In genomic region chr19:19474950-19475781, GRCh38 we compare ENCODE assay signal across 13 cellular contexts. TPM values are rescaled to one million over a fixed set of nuclear protein-coding genes. Genes with fewer than 3 reads are reported as not detected.
A peak's percentile ranks its signal among the peaks of the same experiment; 100 is the strongest.
DNase-seq lines count a peak whose midpoint lies in the region; TF ChIP-seq lines count a peak whose summit lies in the region.
"Had no signal": no experiment of that assay in that cellular context is flagged by ENCODE, and none has a peak within 500 bp of the region (broad histone marks: within the 10 kb centered on the region; RNA-seq: fewer than 3 reads in every experiment).

No MANE protein-coding gene starts in this region.

- peak overlapping the region; percentile 9 for H3K4ac ChIP-seq in trophoblast cell (ENCODE audit: low read depth, low read length)

- no peak overlapping the region for H2AFZ ChIP-seq in trophoblast cell (ENCODE audit: insufficient read depth, low read length, poor library complexity)

- H3K36me3 Mint-ChIP-seq in glutamatergic neuron (ENCODE audit: unreplicated experiment): no peaks in the 10 kb centered on the region

- peaks cover 7% of the 10 kb centered on the region for H3K79me2 ChIP-seq in trophoblast cell (ENCODE audit: control insufficient read depth, insufficient read depth, low read length, poor library complexity)

- no peak overlapping the region for H3K14ac ChIP-seq in trophoblast cell (ENCODE audit: low read length)

- H3K36me3 ChIP-seq in NT2/D1 (ENCODE audit: insufficient read depth, insufficient read length, low read length) (peaks cover 62% of the 10 kb centered on the region), trophoblast cell (ENCODE audit: control insufficient read depth in 1 of 2, insufficient read depth in 2 of 2, low read length in 2 of 2) (peaks cover 26 to 39% of the 10 kb centered on the region in 2 experiments)

- no peaks in the 10 kb centered on the region for H3K27me3 ChIP-seq in NT2/D1 (ENCODE audit: insufficient read depth, insufficient read length)
- no peaks in the 10 kb centered on the region for H3K27me3 ChIP-seq in trophoblast cell (ENCODE audit: insufficient read depth, low read length)

- H3K9ac ChIP-seq in NT2/D1 (ENCODE audit: insufficient read length, low read depth) (peak overlapping the region; percentile 53), trophoblast cell (ENCODE audit: low read length) (no peak overlapping the region)
- H3K9ac ChIP-seq: KMS-11 had no signal

- H4K8ac ChIP-seq in trophoblast cell (ENCODE audit: low read depth, low read length): no peak overlapping the region

- peaks cover 29% of the 10 kb centered on the region for H3K4me1 ChIP-seq in NT2/D1 (ENCODE audit: insufficient read depth, insufficient read length)
- H3K4me1 ChIP-seq in trophoblast cell (ENCODE audit: control insufficient read depth in 1 of 2, insufficient read depth in 2 of 2, low read length in 2 of 2): peaks cover 0 to 5% of the 10 kb centered on the region in 2 experiments

- no peak overlapping the region for H3K23ac ChIP-seq in trophoblast cell (ENCODE audit: low read length)

- H2AK5ac ChIP-seq in trophoblast cell (ENCODE audit: low read length): no peak overlapping the region

- H4K12ac ChIP-seq in trophoblast cell (ENCODE audit: low read depth, low read length): no peak overlapping the region

- H3K27me3 Mint-ChIP-seq in glutamatergic neuron (ENCODE audit: unreplicated experiment): peaks cover 21% of the 10 kb centered on the region

- H3K4me3 Mint-ChIP-seq in glutamatergic neuron (ENCODE audit: unreplicated experiment): peak overlapping the region; percentile 50

- DNase-seq in ELF-1 (ENCODE audit: low read depth, low spot score) (peak; percentile 90), NT2/D1 (ENCODE audit: low read depth, low spot score) (peak; percentile 54), glutamatergic neuron (no peak), trophoblast cell (peak; percentile 81 to 83), GM19238 (ENCODE audit: insufficient read length, low spot score) (no peak), GF-D8 (lab: John Stamatoyannopoulos, UW) (no peak), NCI-H187 treated with DMSO at 0.1 percent for 48 hours (lab: John Stamatoyannopoulos, UW) (no peak)
- DNase-seq: activated CD4-positive, CD25-positive, alpha-beta regulatory T cell; amniotic stem cell; DMS 273 treated with DMSO at 0.1 percent for 48 hours; hypothalamus; NCI-H2171 had no signal

- no peak overlapping the region for H2BK5ac ChIP-seq in trophoblast cell (ENCODE audit: low read depth, low read length, poor library complexity)

- H3K27ac Mint-ChIP-seq in glutamatergic neuron (ENCODE audit: unreplicated experiment): peak overlapping the region; percentile 19

- no peak overlapping the region for H2BK120ac ChIP-seq in trophoblast cell (ENCODE audit: insufficient read depth, low read length, poor library complexity)

- no peak overlapping the region for H2BK12ac ChIP-seq in trophoblast cell (ENCODE audit: low read length)

- H3K79me1 ChIP-seq in trophoblast cell (ENCODE audit: low read length): no peaks in the 10 kb centered on the region

- peak overlapping the region; percentile 1 for H3K18ac ChIP-seq in trophoblast cell (ENCODE audit: low read length)

- no CpG with 5 or more reads among the region's 23 CpGs for WGBS in trophoblast cell (ENCODE audit: extremely low coverage, insufficient coverage, insufficient read length)

- no peak for TF ChIP-seq CTCF in glutamatergic neuron (IDR thresholded peaks at IDR 0.05; ENCODE audit: partially characterized antibody, unreplicated experiment)

- H3K9me3 ChIP-seq in NT2/D1 (ENCODE audit: insufficient read depth, low read length): no peaks in the 10 kb centered on the region
- H3K9me3 ChIP-seq in trophoblast cell (ENCODE audit: insufficient read depth, low read depth, low read length): peaks cover 2% of the 10 kb centered on the region

- H3K27ac ChIP-seq in trophoblast cell (ENCODE audit: low read depth, low read length): no peak overlapping the region
- H3K27ac ChIP-seq: KMS-11 had no signal

- peaks cover 42% of the 10 kb centered on the region for H3K4me1 Mint-ChIP-seq in glutamatergic neuron (ENCODE audit: low read depth, unreplicated experiment)

- no peak overlapping the region for H3K4me2 ChIP-seq in trophoblast cell (ENCODE audit: low read length)
- H3K4me2 ChIP-seq: KMS-11 had no signal

- H3K9me3 Mint-ChIP-seq in glutamatergic neuron (ENCODE audit: unreplicated experiment): peaks cover 27% of the 10 kb centered on the region

- H4K91ac ChIP-seq in trophoblast cell (ENCODE audit: low read depth, low read length): no peak overlapping the region

- H3K4me3 ChIP-seq in NT2/D1 (ENCODE audit: insufficient read length, low read depth) (no peak overlapping the region), trophoblast cell (ENCODE audit: low read depth, low read length) (no peak overlapping the region)

RNA-seq across cellular contexts. Expression of gene TSSK6, which starts 40.2 kb away (rescaled TPM):
- 1.7 TPM for total RNA-seq in glutamatergic neuron (ENCODE audit: unreplicated experiment)
- polyA plus RNA-seq in trophoblast cell (2013): 1.1 and 1.4 TPM in 2 replicates

RNA-seq across cellular contexts. Expression of gene NDUFA13, which starts 40.9 kb away (rescaled TPM):
- total RNA-seq in glutamatergic neuron (ENCODE audit: unreplicated experiment): 394 TPM
- 160 and 164 TPM in 2 replicates for polyA plus RNA-seq in trophoblast cell (2013)

RNA-seq across cellular contexts. Expression of gene YJEFN3, which starts 53.5 kb away (rescaled TPM):
- 21.6 TPM for total RNA-seq in glutamatergic neuron (ENCODE audit: unreplicated experiment)
- 4.5 and 4.6 TPM in 2 replicates for polyA plus RNA-seq in trophoblast cell (2013)

Comparison
In these comparisons a context has a peak if more than half of its experiments do, and no peak if none do; other contexts are left out.
1. DNase-seq: peak in ELF-1 (single experiment), NT2/D1 (single experiment) and trophoblast cell (2 of 2); none in glutamatergic neuron (single experiment), GM19238 (single experiment), GF-D8 (single experiment) and NCI-H187 treated with DMSO at 0.1 percent for 48 hours (single experiment).